In the genomic region with DNA sequence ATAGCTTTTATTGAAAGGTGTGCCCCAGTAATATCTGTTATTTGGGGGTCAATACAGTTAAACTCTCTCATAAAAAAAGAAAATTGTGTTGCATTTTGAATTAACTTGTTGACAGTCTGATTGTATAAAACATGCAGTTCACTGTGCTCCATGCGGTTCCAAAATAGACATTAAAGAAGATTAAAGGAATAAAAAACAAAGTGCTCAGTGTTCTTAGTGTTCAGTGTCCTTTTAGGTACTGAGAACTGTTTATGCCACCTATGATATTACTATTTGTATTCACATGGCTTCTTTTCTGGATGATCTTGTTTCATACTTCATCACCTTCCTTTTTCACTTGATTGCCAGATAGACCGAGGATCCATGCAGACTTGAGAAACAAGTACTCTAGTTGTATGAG, we compare ENCODE assay signal across 8 cellular contexts. TPM values are rescaled to one million over a fixed set of nuclear protein-coding genes. Genes with fewer than 3 reads are reported as not detected.
"Had no signal": no experiment of that assay in that cellular context is flagged by ENCODE, and none has a peak within 500 bp of the region (broad histone marks: within the 10 kb centered on the region; RNA-seq: fewer than 3 reads in every experiment).

No MANE protein-coding gene starts in this region.

- DNase-seq: GDM1, GF-D8 had no signal

- FAIRE-seq: G401.6, GM12891, GM12892, GM18507, GM19239 had no signal

RNA-seq across cellular contexts. Expression of a gene that starts 15.3 kb away (rescaled TPM):
- total RNA-seq: G401 had no signal
